1 cellular context compared by ENCODE assay signal in genomic region chr19:18324373-18324731, GRCh38.
TF ChIP-seq lines count a peak whose summit lies in the region.

No MANE protein-coding gene starts in this region.

TF ChIP-seq in HepG2, 621 proteins besides CTCF, POLR2A, EP300 and RAD21:
- TF ChIP-seq FOSL2 (CRISPR knock-in tag; IDR thresholded peaks at IDR 0.05) (peak; percentile 45; the same call in 1 of the 2 replicates), KLF12 (CRISPR knock-in tag; IDR thresholded peaks at IDR 0.05; ENCODE audit: borderline replicate concordance) (0 out of 2 replicates have a peak, but pooled peaks have one; percentile 0)
